1 cellular context compared by ENCODE assay signal in genomic region chr3:129687586-129688125, GRCh38.
TF ChIP-seq lines count a peak whose summit lies in the region.

No MANE protein-coding gene starts in this region.

TF ChIP-seq in SK-N-SH, 30 proteins besides CTCF, POLR2A, EP300 and RAD21 (continued from another document):
- TF ChIP-seq REST (IDR thresholded peaks at IDR 0.05; ENCODE audit: low read depth, low read length) (no peak), SMC3 (IDR thresholded peaks at IDR 0.05; ENCODE audit: low read depth, low read length) (no peak), GABPA (IDR thresholded peaks at IDR 0.05; ENCODE audit: low read depth) (no peak), TCF12 (IDR thresholded peaks at IDR 0.05) (no peak), ELF1 (IDR thresholded peaks at IDR 0.05) (no peak), SIN3A (IDR thresholded peaks at IDR 0.05; ENCODE audit: borderline replicate concordance, low read depth, low read length) (no peak)
